In the genomic region with DNA sequence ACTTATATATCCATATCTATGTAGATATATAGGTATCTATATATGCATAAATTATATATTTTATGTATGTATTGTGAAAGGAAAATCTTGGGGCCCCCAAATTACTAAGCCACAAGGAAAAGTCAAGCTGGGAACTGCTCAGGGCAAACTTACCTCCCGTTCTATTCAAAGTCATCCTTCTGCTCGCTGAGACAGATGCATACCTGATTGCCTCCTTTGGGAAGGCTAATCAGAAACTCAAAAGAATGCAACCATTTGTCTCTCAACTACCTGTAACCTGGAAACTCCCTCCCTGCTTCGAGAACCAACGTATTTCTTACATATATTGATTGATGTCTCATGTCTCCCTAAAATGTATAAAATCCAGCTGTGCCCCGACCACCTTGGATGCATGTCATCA, we compare ENCODE assay signal across 19 cellular contexts. TPM values are rescaled to one million over a fixed set of nuclear protein-coding genes. Genes with fewer than 3 reads are reported as not detected.
"Had no signal": no experiment of that assay in that cellular context is flagged by ENCODE, and none has a peak within 500 bp of the region (broad histone marks: within the 10 kb centered on the region; RNA-seq: fewer than 3 reads in every experiment).

No MANE protein-coding gene starts in this region.

- H3K36me3 ChIP-seq: SJSA1 had no signal

- H3K9me3 ChIP-seq: SJSA1 had no signal

- H3K4me3 ChIP-seq: SJSA1, SK-N-MC had no signal

- H3K4me1 ChIP-seq: SJSA1 had no signal

- DNase-seq: KBM-7, MV-4-11, NCI-H1048, NCI-H1105, NCI-H1436 treated with DMSO at 0.1 percent for 48 hours, NCI-H1930, NCI-H2081, NCI-H2107, NCI-H2227 treated with DMSO at 0.1 percent for 48 hours, NCI-H446, NCI-H510A, NCI-H774, Right ventricle myocardium superior, RPMI8226, SIG-M5 had no signal

- H3K27ac ChIP-seq: SJSA1, SK-N-MC had no signal

RNA-seq across cellular contexts. Expression of a gene that starts 58.8 kb away (rescaled TPM):
- total RNA-seq: HT-29, MCF 10A had no signal
